In genomic region chr9:13284011-13284410, GRCh38 we compare ENCODE assay signal across 1 cellular context.
TF ChIP-seq lines count a peak whose summit lies in the region.

No MANE protein-coding gene starts in this region.

TF ChIP-seq in IMR-90, 13 proteins besides CTCF, POLR2A, EP300 and RAD21 (continued from another document):
- no peak for TF ChIP-seq ELK1 (IDR thresholded peaks at IDR 0.05; ENCODE audit: borderline replicate concordance, low read depth, low read length)
- no peak for TF ChIP-seq RFX5 (IDR thresholded peaks at IDR 0.05; ENCODE audit: low read depth, low read length)
- TF ChIP-seq CHD1 (IDR thresholded peaks at IDR 0.05; ENCODE audit: low read depth, low read length) = no peak
